In genomic region chrX:123167621-123168020, GRCh38 we compare ENCODE assay signal across 11 cellular contexts. TPM values are rescaled to one million over a fixed set of nuclear protein-coding genes. Genes with fewer than 3 reads are reported as not detected.
"Had no signal": no experiment of that assay in that cellular context is flagged by ENCODE, and none has a peak within 500 bp of the region (broad histone marks: within the 10 kb centered on the region; RNA-seq: fewer than 3 reads in every experiment).

No MANE protein-coding gene starts in this region.

- H3K27ac Mint-ChIP-seq: GM23338, HFFc6, IgD-negative memory B cell had no signal

- H3K4me3 Mint-ChIP-seq: GM23338, HFFc6, IgD-negative memory B cell had no signal

- H3K9me3 ChIP-seq: HAP-1 had no signal

- H3K36me3 Mint-ChIP-seq: IgD-negative memory B cell had no signal

- H3K4me3 ChIP-seq: GM23338, HAP-1 had no signal

- H3K4me1 ChIP-seq: HAP-1 had no signal

- DNase-seq: H7, HFFc6, KBM-7 had no signal

- H2AFZ ChIP-seq: GM23338 had no signal

- H3K4me1 Mint-ChIP-seq: IgD-negative memory B cell had no signal

- FAIRE-seq: HepG2 had no signal

- ATAC-seq: GM23338, HCT116, HepG2 had no signal

- H3K36me3 ChIP-seq: HAP-1 had no signal

- H3K9me3 Mint-ChIP-seq: GM23338 had no signal

- H3K27ac ChIP-seq: HL-60, KMS-11 had no signal

- H3K9ac ChIP-seq: KMS-11 had no signal

- H3K4me2 ChIP-seq: GM23338, KMS-11 had no signal

RNA-seq across cellular contexts. Expression of gene GRIA3, which starts 16.5 kb away (rescaled TPM):
- total RNA-seq: HepG2, HT1080 had no signal
- polyA plus RNA-seq: HepG2, IgD-negative memory B cell had no signal
